Comparison of ENCODE assay signal across 16 cellular contexts in the genomic region with DNA sequence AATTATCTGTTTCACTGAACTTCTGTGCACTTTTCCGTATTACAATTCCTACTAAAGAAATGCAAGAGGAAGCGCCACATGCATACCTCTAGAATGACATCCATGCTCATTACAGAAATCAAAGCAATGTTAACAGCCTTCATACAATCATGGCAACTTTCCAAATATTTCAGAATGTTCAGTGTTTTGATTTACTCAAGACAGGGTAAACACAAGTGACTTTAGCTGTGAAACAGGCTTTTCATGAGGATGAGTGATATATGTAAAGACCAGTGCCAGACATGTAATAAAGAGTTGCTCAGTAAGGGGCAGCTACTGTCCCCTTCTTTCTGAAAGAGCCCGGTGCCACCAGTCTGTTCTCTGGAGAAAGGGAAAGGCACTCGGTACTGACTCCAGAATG. TPM values are rescaled to one million over a fixed set of nuclear protein-coding genes. Genes with fewer than 3 reads are reported as not detected.
DNase-seq lines count a peak whose midpoint lies in the region; ATAC-seq, FAIRE-seq and TF ChIP-seq lines count a peak whose summit lies in the region.
"Had no signal": no experiment of that assay in that cellular context is flagged by ENCODE, and none has a peak within 500 bp of the region (broad histone marks: within the 10 kb centered on the region; RNA-seq: fewer than 3 reads in every experiment).

No MANE protein-coding gene starts in this region.

- POLR2A ChIA-PET in endothelial cell of umbilical vein (lab: Charles Lee): no interaction called here

- peaks cover 7% of the 10 kb centered on the region for H4K20me1 ChIP-seq in endothelial cell of umbilical vein (replicated peaks; ENCODE audit: control insufficient read depth, extremely low read depth, insufficient read depth, low read length)

- H3K9ac ChIP-seq in adipocyte (ENCODE audit: low read length): no peak overlapping the region
- no peak overlapping the region for H3K9ac ChIP-seq in endothelial cell of umbilical vein (replicated peaks; ENCODE audit: extremely low read depth, insufficient read depth, low read length)
- H3K9ac ChIP-seq: BLaER1 treated with 17β-estradiol and CSF1 and Interleukin-3, amounts not matched to agents 10 nM and 100 nM had no signal

- H3K9me3 ChIP-seq in adipocyte (ENCODE audit: control insufficient read depth, low read length) (no peaks in the 10 kb centered on the region), endothelial cell of umbilical vein (replicated peaks; ENCODE audit: control insufficient read depth, insufficient read depth, low read length) (no peaks in the 10 kb centered on the region), gastrocnemius medialis (no peaks in the 10 kb centered on the region)
- H3K9me3 ChIP-seq: BLaER1 treated with 17β-estradiol and CSF1 and Interleukin-3, amounts not matched to agents 10 nM and 100 nM; HAP-1 had no signal

- H3K4me2 ChIP-seq in endothelial cell of umbilical vein (ENCODE audit: insufficient read depth, low read length): peak overlapping the region; percentile 2
- H3K4me2 ChIP-seq: BLaER1 treated with 17β-estradiol and CSF1 and Interleukin-3, amounts not matched to agents 10 nM and 100 nM had no signal

- DNase-seq in LNCaP clone FGC (ENCODE audit: low read depth): peak; percentile 72
- no peak for DNase-seq in adipocyte (ENCODE audit: low read depth)
- DNase-seq in endothelial cell of umbilical vein (ENCODE audit: low read depth, low spot score): no peak
- no peak for DNase-seq in gastrocnemius medialis
- DNase-seq in DMS79 (lab: John Stamatoyannopoulos, UW): no peak
- DNase-seq in GM19240 (ENCODE audit: insufficient read length, low spot score): no peak
- DNase-seq: CD8-positive, alpha-beta T cell; COR-L47; DMS 273 treated with DMSO at 0.1 percent for 48 hours; DMS53 had no signal

- H3K27ac ChIP-seq in endothelial cell of umbilical vein (ENCODE audit: insufficient read depth, low read depth, low read length) (no peak overlapping the region), gastrocnemius medialis (peak overlapping the region; percentile 41 to 69 (median 60))
- H3K27ac ChIP-seq: BLaER1 treated with 17β-estradiol and CSF1 and Interleukin-3, amounts not matched to agents 10 nM and 100 nM had no signal

- BruUV-seq in endothelial cell of umbilical vein (replicated peaks; lab: Mats Ljungman, UMichigan): no TSS peak

- peaks cover 49% of the 10 kb centered on the region for H3K4me1 ChIP-seq in adipocyte (ENCODE audit: control insufficient read depth, insufficient read depth, low read length)
- peaks cover 26% of the 10 kb centered on the region for H3K4me1 ChIP-seq in endothelial cell of umbilical vein (ENCODE audit: control insufficient read depth, extremely low read depth, insufficient read depth, low read length)
- H3K4me1 ChIP-seq in gastrocnemius medialis: peaks cover 57 to 62% of the 10 kb centered on the region in 2 donors

- peaks cover 72% of the 10 kb centered on the region for H3K79me2 ChIP-seq in endothelial cell of umbilical vein (ENCODE audit: control insufficient read depth, insufficient read depth, low read length)

- no peak for FAIRE-seq in endothelial cell of umbilical vein (lab: Jason Lieb, UNC)
- FAIRE-seq: G401.6, GM12891, GM18507 had no signal

- H3K27me3 ChIP-seq in adipocyte (replicated peaks; ENCODE audit: control insufficient read depth, insufficient read depth, low read length) (no peaks in the 10 kb centered on the region), endothelial cell of umbilical vein (ENCODE audit: control insufficient read depth in 2 of 2, insufficient read depth in 2 of 2, low read length in 2 of 2) (no peaks in the 10 kb centered on the region), gastrocnemius medialis (no peaks in the 10 kb centered on the region)
- H3K27me3 ChIP-seq: BLaER1 treated with 17β-estradiol and CSF1 and Interleukin-3, amounts not matched to agents 10 nM and 100 nM had no signal

- H3K9me1 ChIP-seq in endothelial cell of umbilical vein (replicated peaks; ENCODE audit: control insufficient read depth, extremely low read depth, insufficient read depth, low read length): no peaks in the 10 kb centered on the region

- in situ Hi-C loops in gastrocnemius medialis (cut with MboI; ENCODE audit: low sequenced_read_pairs in 4 of 4): loop anchor here (10.0 to 25.0 kb wide), 2 partner anchors 273 to 701 kb away; partner anchors contain the start of gene CPEB4 (in 1 of the 4)

- no peak for TF ChIP-seq POLR2A in endothelial cell of umbilical vein (IDR thresholded peaks at IDR 0.05; ENCODE audit: low read depth, low read length)
- no peak for TF ChIP-seq POLR2A in gastrocnemius medialis (IDR thresholded peaks at IDR 0.05)

- intact Hi-C loops in endothelial cell of umbilical vein (cut with micrococcal nuclease) (no loop called here), gastrocnemius medialis (cut with DNase I; ENCODE audit: low total_unique reads) (no loop called here)

- H3K36me3 ChIP-seq in adipocyte (ENCODE audit: control insufficient read depth, insufficient read depth, low read length, severe bottlenecking) (peaks cover 60% of the 10 kb centered on the region), endothelial cell of umbilical vein (ENCODE audit: control insufficient read depth in 2 of 2, extremely low read depth in 1 of 2, insufficient read depth in 2 of 2, low read length in 2 of 2) (peaks cover 11 to 28% of the 10 kb centered on the region in 2 experiments), gastrocnemius medialis (peaks cover 3 to 33% of the 10 kb centered on the region in 2 donors)

- ATAC-seq in gastrocnemius medialis (no peak), HG02970 (IDR thresholded peaks at IDR 0.05; ENCODE audit: low FRiP score, unreplicated experiment) (no peak)
- ATAC-seq: CD8-positive, alpha-beta T cell had no signal

- CTCF ChIA-PET in endothelial cell of umbilical vein (lab: Charles Lee): interaction anchor here (0.5 to 2.7 kb wide), 2 partner anchors 905 to 1306 kb away, joined by 4 to 7 read pairs; no protein-coding TSS in a partner anchor

- TF ChIP-seq CTCF in LNCaP clone FGC (IDR thresholded peaks at IDR 0.05; ENCODE audit: control insufficient read depth, extremely low read depth, insufficient read depth): no peak
- no peak for TF ChIP-seq CTCF in endothelial cell of umbilical vein (IDR thresholded peaks at IDR 0.05; ENCODE audit: extremely low read depth in 1 of 2, insufficient read depth in 1 of 2, low read depth in 1 of 2, low read length in 2 of 2)
- no peak for TF ChIP-seq CTCF in gastrocnemius medialis (IDR thresholded peaks at IDR 0.05 in 4 of 5, conservative IDR thresholded peaks at IDR 0.05 in 1 of 5)

- H3K4me3 ChIP-seq in LNCaP clone FGC (ENCODE audit: low read depth, low read length) (0 out of 2 replicates have a peak overlapping the region, but pooled peaks have one; percentile 5), adipocyte (ENCODE audit: low read length) (peak overlapping the region; percentile 10), endothelial cell of umbilical vein (replicated peaks in 1 of 3; ENCODE audit: insufficient read depth in 1 of 3, low read depth in 1 of 3, low read length in 3 of 3) (no peak overlapping the region), gastrocnemius medialis (no peak overlapping the region)
- H3K4me3 ChIP-seq: BLaER1 treated with 17β-estradiol and CSF1 and Interleukin-3, amounts not matched to agents 10 nM and 100 nM; HAP-1 had no signal

- dilution Hi-C loops in endothelial cell of umbilical vein (cut with MboI; ENCODE audit: extremely low pct_ligation_motif_present, low sequenced_read_pairs): no loop called here

- H2AFZ ChIP-seq in endothelial cell of umbilical vein (ENCODE audit: low read depth, low read length): no peak overlapping the region

TF ChIP-seq in endothelial cell of umbilical vein, 7 proteins besides CTCF, POLR2A, EP300 and RAD21:
- TF ChIP-seq EZH2 (IDR thresholded peaks at IDR 0.05; ENCODE audit: borderline replicate concordance, low read depth, low read length, severe bottlenecking) (no peak), FOS (IDR thresholded peaks at IDR 0.05; ENCODE audit: borderline replicate concordance, insufficient read depth, low read length) (no peak), POLR2AphosphoS5 (IDR thresholded peaks at IDR 0.05; ENCODE audit: insufficient read depth, low read depth, low read length) (no peak), JUN (IDR thresholded peaks at IDR 0.05; ENCODE audit: borderline replicate concordance, insufficient read depth, insufficient read length, low read depth) (no peak), MYC (IDR thresholded peaks at IDR 0.05; ENCODE audit: low read depth, low read length) (no peak), GATA2 (IDR thresholded peaks at IDR 0.05; ENCODE audit: insufficient read depth, insufficient read length, low read depth, low read length) (no peak)
- TF ChIP-seq, protein P1, sequence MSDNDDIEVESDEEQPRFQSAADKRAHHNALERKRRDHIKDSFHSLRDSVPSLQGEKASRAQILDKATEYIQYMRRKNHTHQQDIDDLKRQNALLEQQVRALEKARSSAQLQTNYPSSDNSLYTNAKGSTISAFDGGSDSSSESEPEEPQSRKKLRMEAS (IDR thresholded peaks at IDR 0.05; ENCODE audit: insufficient read depth, insufficient read length): no peak

RNA-seq across cellular contexts. Expression of gene BOD1, which starts 4.7 kb away (rescaled TPM):
- 55.0 and 62.4 TPM in 2 replicates for total RNA-seq in endothelial cell of umbilical vein
- 44.4 and 57.6 TPM in 2 replicates for polyA plus RNA-seq in endothelial cell of umbilical vein
- polyA plus RNA-seq in endothelial cell of umbilical vein (2011; cell fraction: cytosol; rRNA removed): 53.9 and 75.2 TPM in 2 replicates
- polyA plus RNA-seq in endothelial cell of umbilical vein (2011; cell fraction: nucleus; rRNA removed): 111 and 112 TPM in 2 replicates
- polyA plus RNA-seq in endothelial cell of umbilical vein (2012): 51.2 and 59.9 TPM in 2 replicates
- polyA minus RNA-seq in endothelial cell of umbilical vein: 41.1 and 56.7 TPM in 2 replicates
- 20.9 TPM for polyA minus RNA-seq in endothelial cell of umbilical vein (2011; cell fraction: cytosol; rRNA and poly(A)+ RNA removed)
- 30.0 and 32.3 TPM in 2 replicates for polyA minus RNA-seq in endothelial cell of umbilical vein (2011; cell fraction: nucleus; rRNA and poly(A)+ RNA removed)
- total RNA-seq in gastrocnemius medialis: 100 to 1,000 TPM; 101 to 157 (median 117) TPM

Comparison
In these comparisons a context has a peak if more than half of its experiments do, and no peak if none do; other contexts are left out.
1. H3K4me3 ChIP-seq: peak in LNCaP clone FGC (single experiment) and adipocyte (single experiment); none in endothelial cell of umbilical vein (0 of 3) and gastrocnemius medialis (0 of 4).